In the genomic region with DNA sequence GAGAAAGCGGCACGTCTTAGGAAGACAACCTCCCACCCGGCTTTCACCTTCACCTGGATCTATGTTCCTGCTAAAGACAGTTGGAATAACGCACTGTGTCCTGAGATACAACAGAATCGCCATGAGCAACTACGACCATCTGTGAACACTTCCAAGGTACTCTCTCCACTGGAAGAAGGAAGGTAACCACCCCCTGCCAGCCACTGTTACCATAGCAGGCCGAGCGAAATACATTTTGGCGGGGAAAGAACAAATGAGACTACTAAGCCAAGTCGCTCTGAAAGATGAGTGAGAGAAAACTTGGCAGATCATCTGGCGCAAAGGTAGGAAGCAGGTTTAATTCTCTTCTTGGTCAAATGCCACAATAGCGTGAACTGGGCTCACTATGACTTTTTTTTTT, we compare ENCODE assay signal across 28 cellular contexts. TPM values are rescaled to one million over a fixed set of nuclear protein-coding genes. Genes with fewer than 3 reads are reported as not detected.
DNase-seq lines count a peak whose midpoint lies in the region; ATAC-seq, FAIRE-seq and TF ChIP-seq lines count a peak whose summit lies in the region.
"Had no signal": no experiment of that assay in that cellular context is flagged by ENCODE, and none has a peak within 500 bp of the region (broad histone marks: within the 10 kb centered on the region; RNA-seq: fewer than 3 reads in every experiment).

No MANE protein-coding gene starts in this region.

- peaks cover 0 to 2% of the 10 kb centered on the region in 2 experiments for H3K36me3 ChIP-seq in endothelial cell of umbilical vein (ENCODE audit: control insufficient read depth in 2 of 2, extremely low read depth in 1 of 2, insufficient read depth in 2 of 2, low read length in 2 of 2)
- no peaks in the 10 kb centered on the region for H3K36me3 ChIP-seq in gastrocnemius medialis
- H3K36me3 ChIP-seq in Peyer's patch = no peaks in the 10 kb centered on the region

- no peak overlapping the region for H3K4me2 ChIP-seq in endothelial cell of umbilical vein (ENCODE audit: insufficient read depth, low read length)
- H3K4me2 ChIP-seq: GM23338 had no signal

- no peaks in the 10 kb centered on the region for H3K27me3 Mint-ChIP-seq in activated naive CD4-positive, alpha-beta T cell treated with anti-CD3 and anti-CD28 coated beads, Interleukin-2, amount 50 U/mL, for 24 hours
- no peaks in the 10 kb centered on the region for H3K27me3 Mint-ChIP-seq in HFFc6 (ENCODE audit: insufficient read depth)
- no peaks in the 10 kb centered on the region for H3K27me3 Mint-ChIP-seq in activated T-cell treated with anti-CD3 and anti-CD28 coated beads, Interleukin-2, amount 50 U/mL, for 24 hours
- H3K27me3 Mint-ChIP-seq: B cell; central memory CD8-positive, alpha-beta T cell; type B pancreatic cell had no signal

- H3K9me3 Mint-ChIP-seq in activated naive CD4-positive, alpha-beta T cell treated with anti-CD3 and anti-CD28 coated beads, Interleukin-2, amount 50 U/mL, for 24 hours = no peaks in the 10 kb centered on the region
- H3K9me3 Mint-ChIP-seq in HFFc6 = no peaks in the 10 kb centered on the region
- H3K9me3 Mint-ChIP-seq in activated T-cell treated with anti-CD3 and anti-CD28 coated beads, Interleukin-2, amount 50 U/mL, for 24 hours = no peaks in the 10 kb centered on the region
- H3K9me3 Mint-ChIP-seq: activated T-cell treated with anti-CD3 and anti-CD28 coated beads, Interleukin-2, amount 50 U/mL, for 72 hours; central memory CD8-positive, alpha-beta T cell; GM23338; T-helper 1 cell treated with Interleukin-12 subunit alpha and Interleukin-12 subunit beta and Interleukin-4 antibody, amounts not matched to agents 30 μg/mL and 1 μg/mL, for 36 hours; type B pancreatic cell had no signal

- no peaks in the 10 kb centered on the region for H3K9me1 ChIP-seq in endothelial cell of umbilical vein (replicated peaks; ENCODE audit: control insufficient read depth, extremely low read depth, insufficient read depth, low read length)

- H3K4me3 ChIP-seq in endothelial cell of umbilical vein (replicated peaks in 1 of 3; ENCODE audit: insufficient read depth in 1 of 3, low read depth in 1 of 3, low read length in 3 of 3) = no peak overlapping the region
- H3K4me3 ChIP-seq in gastrocnemius medialis = no peak overlapping the region
- H3K4me3 ChIP-seq in Peyer's patch = no peak overlapping the region
- H3K4me3 ChIP-seq: ascending aorta, GM23338 had no signal

- POLR2A ChIA-PET in endothelial cell of umbilical vein (lab: Charles Lee) = no interaction called here

- no peak for TF ChIP-seq CTCF in HFFc6 (IDR thresholded peaks at IDR 0.05)
- TF ChIP-seq CTCF in endothelial cell of umbilical vein (IDR thresholded peaks at IDR 0.05; ENCODE audit: extremely low read depth in 1 of 2, insufficient read depth in 1 of 2, low read depth in 1 of 2, low read length in 2 of 2) = no peak
- TF ChIP-seq CTCF in gastrocnemius medialis (IDR thresholded peaks at IDR 0.05 in 4 of 5, conservative IDR thresholded peaks at IDR 0.05 in 1 of 5) = no peak
- no peak for TF ChIP-seq CTCF in Peyer's patch (IDR thresholded peaks at IDR 0.05)

- H3K27me3 ChIP-seq in endothelial cell of umbilical vein (ENCODE audit: control insufficient read depth in 2 of 2, insufficient read depth in 2 of 2, low read length in 2 of 2) (no peaks in the 10 kb centered on the region), gastrocnemius medialis (no peaks in the 10 kb centered on the region), Peyer's patch (no peaks in the 10 kb centered on the region)
- H3K27me3 ChIP-seq: ascending aorta had no signal

- peaks cover 40% of the 10 kb centered on the region for H3K4me1 Mint-ChIP-seq in activated naive CD4-positive, alpha-beta T cell treated with anti-CD3 and anti-CD28 coated beads, Interleukin-2, amount 50 U/mL, for 24 hours
- H3K4me1 Mint-ChIP-seq in HFFc6 (ENCODE audit: low read depth) = peaks cover 16% of the 10 kb centered on the region
- peaks cover 41% of the 10 kb centered on the region for H3K4me1 Mint-ChIP-seq in activated T-cell treated with anti-CD3 and anti-CD28 coated beads, Interleukin-2, amount 50 U/mL, for 24 hours (ENCODE audit: low read depth)

- peak; percentile 11 to 21 for ATAC-seq in gastrocnemius medialis
- ATAC-seq: activated T-cell treated with anti-CD3 and anti-CD28 coated beads, Interleukin-2, amount 50 U/mL, for 72 hours; GM23338 had no signal

- peaks cover 16% of the 10 kb centered on the region for H3K4me1 ChIP-seq in endothelial cell of umbilical vein (ENCODE audit: control insufficient read depth, extremely low read depth, insufficient read depth, low read length)
- H3K4me1 ChIP-seq in gastrocnemius medialis = peaks cover 37 to 38% of the 10 kb centered on the region in 2 donors
- H3K4me1 ChIP-seq in Peyer's patch = peaks cover 0 to 20% (median 0%) of the 10 kb centered on the region in 4 donors

- H3K27ac Mint-ChIP-seq in activated naive CD4-positive, alpha-beta T cell treated with anti-CD3 and anti-CD28 coated beads, Interleukin-2, amount 50 U/mL, for 24 hours = no peak overlapping the region
- H3K27ac Mint-ChIP-seq in HFFc6 = peak overlapping the region; percentile 26; the same call in 1 of the 2 replicates
- H3K27ac Mint-ChIP-seq in activated T-cell treated with anti-CD3 and anti-CD28 coated beads, Interleukin-2, amount 50 U/mL, for 24 hours = no peak overlapping the region
- H3K27ac Mint-ChIP-seq: activated T-cell treated with anti-CD3 and anti-CD28 coated beads, Interleukin-2, amount 50 U/mL, for 72 hours; B cell; T-helper 1 cell treated with Interleukin-12 subunit alpha and Interleukin-12 subunit beta and Interleukin-4 antibody, amounts not matched to agents 30 μg/mL and 1 μg/mL, for 36 hours had no signal

- dilution Hi-C loops in endothelial cell of umbilical vein (cut with MboI; ENCODE audit: extremely low pct_ligation_motif_present, low sequenced_read_pairs) = no loop called here

- H3K9me3 ChIP-seq in endothelial cell of umbilical vein (replicated peaks; ENCODE audit: control insufficient read depth, insufficient read depth, low read length) (no peaks in the 10 kb centered on the region), gastrocnemius medialis (no peaks in the 10 kb centered on the region), Peyer's patch (no peaks in the 10 kb centered on the region)
- H3K9me3 ChIP-seq: ascending aorta had no signal

- no peak for DNase-seq in activated naive CD4-positive, alpha-beta T cell (lab: John Stamatoyannopoulos, UW)
- DNase-seq in HFFc6 (no peak), endothelial cell of umbilical vein (ENCODE audit: low read depth, low spot score) (no peak), gastrocnemius medialis (no peak), Peyer's patch (no peak), germinal center (ENCODE audit: low spot score) (no peak)
- no peak for DNase-seq in activated T-cell treated with anti-CD3 and anti-CD28 coated beads, Interleukin-2, amount 50 U/mL, for 24 hours
- DNase-seq: activated CD4-positive, alpha-beta T cell treated with anti-CD3 and anti-CD28 coated beads for 4 hours; activated naive CD4-positive, alpha-beta T cell treated with anti-CD3 and anti-CD28 coated beads, Interleukin-2, amount 50 U/mL, for 16 hours; activated T-cell treated with anti-CD3 and anti-CD28 coated beads, Interleukin-2, amount 50 U/mL, for 72 hours; DMS53; erythroblast; foreskin fibroblast; GDM1; hippocampal formation; KG1; NCI-H146; NCI-H2171; NCI-H526 treated with DMSO at 0.1 percent for 48 hours had no signal

- no peak for FAIRE-seq in endothelial cell of umbilical vein (lab: Jason Lieb, UNC)
- FAIRE-seq: HTR-8/SVneo, RCC 7860 had no signal

- H3K27ac ChIP-seq in endothelial cell of umbilical vein (ENCODE audit: insufficient read depth, low read depth, low read length) (peak overlapping the region; percentile 85), gastrocnemius medialis (peak overlapping the region; percentile 57 to 75 (median 67)), Peyer's patch (no peak overlapping the region)
- H3K27ac ChIP-seq: ascending aorta had no signal

- CTCF ChIA-PET in endothelial cell of umbilical vein (lab: Charles Lee) = no interaction called here

- peaks cover 92% of the 10 kb centered on the region for H3K79me2 ChIP-seq in endothelial cell of umbilical vein (ENCODE audit: control insufficient read depth, insufficient read depth, low read length)

- peak overlapping the region; percentile 3 for H3K4me3 Mint-ChIP-seq in activated naive CD4-positive, alpha-beta T cell treated with anti-CD3 and anti-CD28 coated beads, Interleukin-2, amount 50 U/mL, for 24 hours
- no peak overlapping the region for H3K4me3 Mint-ChIP-seq in HFFc6
- no peak overlapping the region for H3K4me3 Mint-ChIP-seq in activated T-cell treated with anti-CD3 and anti-CD28 coated beads, Interleukin-2, amount 50 U/mL, for 24 hours
- H3K4me3 Mint-ChIP-seq: activated T-cell treated with anti-CD3 and anti-CD28 coated beads, Interleukin-2, amount 50 U/mL, for 72 hours; B cell; central memory CD8-positive, alpha-beta T cell; GM23338; T-helper 1 cell treated with Interleukin-12 subunit alpha and Interleukin-12 subunit beta and Interleukin-4 antibody, amounts not matched to agents 30 μg/mL and 1 μg/mL, for 36 hours; type B pancreatic cell had no signal

- no peaks in the 10 kb centered on the region for H3K36me3 Mint-ChIP-seq in activated naive CD4-positive, alpha-beta T cell treated with anti-CD3 and anti-CD28 coated beads, Interleukin-2, amount 50 U/mL, for 24 hours
- H3K36me3 Mint-ChIP-seq in HFFc6 (ENCODE audit: low read depth) = peaks cover 21% of the 10 kb centered on the region
- peaks cover 53% of the 10 kb centered on the region for H3K36me3 Mint-ChIP-seq in activated T-cell treated with anti-CD3 and anti-CD28 coated beads, Interleukin-2, amount 50 U/mL, for 24 hours (ENCODE audit: low read depth)

- peaks cover 7% of the 10 kb centered on the region for H4K20me1 ChIP-seq in endothelial cell of umbilical vein (replicated peaks; ENCODE audit: control insufficient read depth, extremely low read depth, insufficient read depth, low read length)

- in situ Hi-C loops in gastrocnemius medialis (cut with MboI; ENCODE audit: low sequenced_read_pairs in 4 of 4) = no loop called here

- intact Hi-C loops in endothelial cell of umbilical vein (cut with micrococcal nuclease) (loop anchor here (2.0 kb wide), 1 partner anchor 23 kb away; no protein-coding TSS in a partner anchor), gastrocnemius medialis (cut with DNase I; ENCODE audit: low total_unique reads) (loop anchor here (5.0 kb wide), 1 partner anchor 69 kb away; no protein-coding TSS in a partner anchor)

- no peak for TF ChIP-seq POLR2A in endothelial cell of umbilical vein (IDR thresholded peaks at IDR 0.05; ENCODE audit: low read depth, low read length)
- TF ChIP-seq POLR2A in gastrocnemius medialis (IDR thresholded peaks at IDR 0.05) = no peak
- TF ChIP-seq POLR2A in Peyer's patch (IDR thresholded peaks at IDR 0.05) = no peak

- no peak overlapping the region for H3K9ac ChIP-seq in endothelial cell of umbilical vein (replicated peaks; ENCODE audit: extremely low read depth, insufficient read depth, low read length)

- no peak overlapping the region for H2AFZ ChIP-seq in endothelial cell of umbilical vein (ENCODE audit: low read depth, low read length)
- H2AFZ ChIP-seq: GM23338 had no signal

- no TSS peak for BruUV-seq in endothelial cell of umbilical vein (replicated peaks; lab: Mats Ljungman, UMichigan)

RNA-seq across cellular contexts. Expression of a gene that starts 9.8 kb away (rescaled TPM):
- total RNA-seq in HFFc6 (2021; fragmentation: NEBNext Ultra II Directional; extraction: Animal tissue kit (Norgen Biotek cat#: 25700)) = 10 to 100 TPM; 71.1 to 83.1 (median 77.5) TPM
- total RNA-seq in endothelial cell of umbilical vein = 67.2 and 71.3 TPM in 2 replicates
- 41.2 and 52.8 TPM in 2 replicates for polyA plus RNA-seq in endothelial cell of umbilical vein
- 60.3 and 63.7 TPM in 2 replicates for polyA plus RNA-seq in endothelial cell of umbilical vein (2011; cell fraction: cytosol; rRNA removed)
- 27.0 and 33.4 TPM in 2 replicates for polyA plus RNA-seq in endothelial cell of umbilical vein (2011; cell fraction: nucleus; rRNA removed)
- 55.9 and 69.4 TPM in 2 replicates for polyA plus RNA-seq in endothelial cell of umbilical vein (2012)
- 85.7 and 87.4 TPM in 2 replicates for polyA minus RNA-seq in endothelial cell of umbilical vein
- 31.6 TPM for polyA minus RNA-seq in endothelial cell of umbilical vein (2011; cell fraction: cytosol; rRNA and poly(A)+ RNA removed)
- polyA minus RNA-seq in endothelial cell of umbilical vein (2011; cell fraction: nucleus; rRNA and poly(A)+ RNA removed) = 21.8 and 27.1 TPM in 2 replicates
- total RNA-seq in gastrocnemius medialis = 10 to 100 TPM; 48.6 to 64.6 (median 56.7) TPM
- 10 to 100 TPM; 33.0 to 66.2 (median 59.5) TPM for total RNA-seq in Peyer's patch

RNA-seq across cellular contexts. Expression of a gene that starts 46.2 kb away (rescaled TPM):
- total RNA-seq in HFFc6 (2021; fragmentation: NEBNext Ultra II Directional; extraction: Animal tissue kit (Norgen Biotek cat#: 25700)) = 100 to 1,000 TPM; 713 to 967 (median 844) TPM
- total RNA-seq in endothelial cell of umbilical vein (819 and 848 TPM in 2 replicates), gastrocnemius medialis (1,000 to 10,000 TPM in 3 of 4 donors, 100 to 1,000 TPM in 1; 915 to 1,814 (median 1,174) TPM), Peyer's patch (100 to 1,000 TPM; 317 to 474 (median 395) TPM)
- 325 and 396 TPM in 2 replicates for polyA plus RNA-seq in endothelial cell of umbilical vein
- polyA plus RNA-seq in endothelial cell of umbilical vein (2011; cell fraction: cytosol; rRNA removed) = 840 and 857 TPM in 2 replicates
- 329 and 517 TPM in 2 replicates for polyA plus RNA-seq in endothelial cell of umbilical vein (2011; cell fraction: nucleus; rRNA removed)
- polyA plus RNA-seq in endothelial cell of umbilical vein (2012) = 907 and 1,093 TPM in 2 replicates
- polyA minus RNA-seq in endothelial cell of umbilical vein = 387 and 461 TPM in 2 replicates
- polyA minus RNA-seq in endothelial cell of umbilical vein (2011; cell fraction: cytosol; rRNA and poly(A)+ RNA removed) = 487 TPM
- polyA minus RNA-seq in endothelial cell of umbilical vein (2011; cell fraction: nucleus; rRNA and poly(A)+ RNA removed) = 155 and 169 TPM in 2 replicates

RNA-seq across cellular contexts. Expression of a gene that starts 46.3 kb away (rescaled TPM):
- 100 to 1,000 TPM; 310 to 400 (median 328) TPM for total RNA-seq in HFFc6 (2021; fragmentation: NEBNext Ultra II Directional; extraction: Animal tissue kit (Norgen Biotek cat#: 25700))
- 195 and 206 TPM in 2 replicates for total RNA-seq in endothelial cell of umbilical vein
- polyA plus RNA-seq in endothelial cell of umbilical vein = 141 and 145 TPM in 2 replicates
- polyA plus RNA-seq in endothelial cell of umbilical vein (2011; cell fraction: cytosol; rRNA removed) = 124 and 132 TPM in 2 replicates
- polyA plus RNA-seq in endothelial cell of umbilical vein (2011; cell fraction: nucleus; rRNA removed) = 298 and 335 TPM in 2 replicates
- polyA plus RNA-seq in endothelial cell of umbilical vein (2012) = 160 and 189 TPM in 2 replicates
- 298 and 349 TPM in 2 replicates for polyA minus RNA-seq in endothelial cell of umbilical vein
- polyA minus RNA-seq in endothelial cell of umbilical vein (2011; cell fraction: cytosol; rRNA and poly(A)+ RNA removed) = 60.4 TPM
- 122 and 135 TPM in 2 replicates for polyA minus RNA-seq in endothelial cell of umbilical vein (2011; cell fraction: nucleus; rRNA and poly(A)+ RNA removed)
- total RNA-seq in gastrocnemius medialis = 10 to 100 TPM; 24.8 to 76.6 (median 58.6) TPM
- 100 to 1,000 TPM; 144 to 232 (median 179) TPM for total RNA-seq in Peyer's patch

Comparison
In these comparisons a context has a peak if more than half of its experiments do, and no peak if none do; other contexts are left out.
1. H3K27ac ChIP-seq: peak in endothelial cell of umbilical vein (single experiment) and gastrocnemius medialis (4 of 4); none in Peyer's patch (0 of 4).